Comparison of ENCODE assay signal across 8 cellular contexts in genomic region chr5:138035605-138036537, GRCh38. TPM values are rescaled to one million over a fixed set of nuclear protein-coding genes. Genes with fewer than 3 reads are reported as not detected.
A peak's percentile ranks its signal among the peaks of the same experiment; 100 is the strongest.
DNase-seq lines count a peak whose midpoint lies in the region; ATAC-seq and TF ChIP-seq lines count a peak whose summit lies in the region.

No MANE protein-coding gene starts in this region.

- H3K4me1 Mint-ChIP-seq in activated CD4-positive, alpha-beta memory T cell treated with anti-CD3 and anti-CD28 coated beads for 36 hours (ENCODE audit: low read depth) = peaks cover 31% of the 10 kb centered on the region

- H3K4me3 ChIP-seq in AG09309 (ENCODE audit: control insufficient read depth, low read depth, low read length) = no peak overlapping the region

- H3K36me3 Mint-ChIP-seq in activated CD4-positive, alpha-beta memory T cell treated with anti-CD3 and anti-CD28 coated beads for 36 hours = no peaks in the 10 kb centered on the region

- intact Hi-C loops in activated CD4-positive, alpha-beta memory T cell treated with anti-CD3 and anti-CD28 coated beads for 36 hours (cut with micrococcal nuclease) = loop anchor here (1.0 to 10.0 kb wide), 3 partner anchors 32 to 319 kb away; partner anchors contain the start of gene KDM3B

- H3K27me3 Mint-ChIP-seq in activated CD4-positive, alpha-beta memory T cell treated with anti-CD3 and anti-CD28 coated beads for 36 hours = no peaks in the 10 kb centered on the region

- peak; percentile 43 for ATAC-seq in GM18867 (IDR thresholded peaks at IDR 0.05; ENCODE audit: unreplicated experiment)
- peak; percentile 40 for ATAC-seq in HG03565 (IDR thresholded peaks at IDR 0.05; ENCODE audit: unreplicated experiment)

- no peak overlapping the region for H3K27ac Mint-ChIP-seq in activated CD4-positive, alpha-beta memory T cell treated with anti-CD3 and anti-CD28 coated beads for 36 hours

- CTCF ChIA-PET in activated CD4-positive, alpha-beta memory T cell treated with anti-CD3 and anti-CD28 coated beads for 36 hours (lab: Charles Lee) = interaction anchor here (0.6 to 9.0 kb wide), 34 partner anchors 8 to 540 kb away, joined by 3 to 205 read pairs (median 4); partner anchors contain the start of genes BRD8, CDC25C, ETF1 and KIF20A

- peak; percentile 79 for DNase-seq in AG09309 (ENCODE audit: low read depth)
- DNase-seq in NCI-H82 (lab: John Stamatoyannopoulos, UW) = peak; percentile 91
- peak; percentile 72 for DNase-seq in activated CD4-positive, alpha-beta memory T cell treated with anti-CD3 and anti-CD28 coated beads for 36 hours
- peak; percentile 52 for DNase-seq in effector CD4-positive, alpha-beta T cell
- peak; percentile 97 for DNase-seq in medulla oblongata (ENCODE audit: extremely low spot score)
- DNase-seq in stimulated activated CD8-positive, alpha-beta memory T cell treated with anti-CD3 and anti-CD28 coated beads, Interleukin-2, amount 100 ng/mL, for 1 hour (ENCODE audit: low read depth in 2 of 2) = peak; percentile 19 to 24

- TF ChIP-seq CTCF in AG09309 (IDR thresholded peaks at IDR 0.05; ENCODE audit: control insufficient read depth, insufficient read depth, low read depth, low read length, missing control alignments) = peak; percentile 82

- peak overlapping the region; percentile 9 for H3K4me3 Mint-ChIP-seq in activated CD4-positive, alpha-beta memory T cell treated with anti-CD3 and anti-CD28 coated beads for 36 hours

- POLR2A ChIA-PET in activated CD4-positive, alpha-beta memory T cell treated with anti-CD3 and anti-CD28 coated beads for 36 hours (lab: Charles Lee) = interaction anchor here (1.5 kb wide), 1 partner anchor 283 kb away, joined by 4 read pairs; no protein-coding TSS in a partner anchor

- no peaks in the 10 kb centered on the region for H3K9me3 Mint-ChIP-seq in activated CD4-positive, alpha-beta memory T cell treated with anti-CD3 and anti-CD28 coated beads for 36 hours

RNA-seq across cellular contexts. Expression of gene FAM13B, which starts 3.0 kb away (rescaled TPM):
- 10 to 100 TPM; 11.5 to 13.8 TPM for total RNA-seq in activated CD4-positive, alpha-beta memory T cell treated with anti-CD3 and anti-CD28 coated beads for 36 hours

RNA-seq across cellular contexts. Expression of gene WNT8A, which starts 48.0 kb away (rescaled TPM):
- not detected for total RNA-seq in activated CD4-positive, alpha-beta memory T cell treated with anti-CD3 and anti-CD28 coated beads for 36 hours

Comparison
In these comparisons a context has a peak if more than half of its experiments do, and no peak if none do; other contexts are left out.
1. DNase-seq: peak in every context shown above with its lines; median percentile 97 in medulla oblongata; 91 in NCI-H82; 79 in AG09309; 72 in activated CD4-positive, alpha-beta memory T cell treated with anti-CD3 and anti-CD28 coated beads for 36 hours; 52 in effector CD4-positive, alpha-beta T cell; 22 in stimulated activated CD8-positive, alpha-beta memory T cell treated with anti-CD3 and anti-CD28 coated beads, Interleukin-2, amount 100 ng/mL, for 1 hour.